Comparison of ENCODE assay signal across 1 cellular context in the genomic region with DNA sequence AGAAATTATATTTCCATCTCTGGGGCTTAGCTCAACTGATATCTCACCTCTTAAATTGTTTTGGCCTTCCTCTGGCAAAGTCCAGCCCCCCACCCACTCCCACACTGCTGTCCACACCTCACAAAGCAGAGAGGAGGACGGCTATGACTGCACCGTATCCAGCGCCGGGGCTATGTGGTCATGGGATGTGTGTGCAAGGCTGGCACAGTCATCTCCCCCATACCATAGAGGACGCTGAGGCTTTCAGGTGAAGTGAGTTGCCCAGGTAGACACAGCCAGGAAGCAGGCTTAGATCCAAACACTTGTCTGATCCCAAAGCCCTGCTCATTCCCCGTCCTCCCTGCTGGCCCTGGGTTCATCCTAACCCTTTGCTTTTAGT.
TF ChIP-seq lines count a peak whose summit lies in the region.

No MANE protein-coding gene starts in this region.

TF ChIP-seq in H1, 55 proteins besides CTCF, POLR2A, EP300 and RAD21:
- TF ChIP-seq, protein P1, sequence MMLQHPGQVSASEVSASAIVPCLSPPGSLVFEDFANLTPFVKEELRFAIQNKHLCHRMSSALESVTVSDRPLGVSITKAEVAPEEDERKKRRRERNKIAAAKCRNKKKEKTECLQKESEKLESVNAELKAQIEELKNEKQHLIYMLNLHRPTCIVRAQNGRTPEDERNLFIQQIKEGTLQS (IDR thresholded peaks at IDR 0.05; ENCODE audit: insufficient read depth, low read depth, low read length) = no peak
- TF ChIP-seq CHD2 (IDR thresholded peaks at IDR 0.05; ENCODE audit: low read length) (no peak), NANOG (IDR thresholded peaks at IDR 0.05; ENCODE audit: insufficient read depth, low read depth, low read length, poor library complexity, severe bottlenecking) (no peak), POU5F1 (IDR thresholded peaks at IDR 0.05; ENCODE audit: low read depth, low read length) (no peak), SIN3A (conservative IDR thresholded peaks at IDR 0.05 in 1 of 2, IDR thresholded peaks at IDR 0.05 in 1 of 2; ENCODE audit: low read depth in 1 of 2, low read length in 2 of 2) (no peak), POLR2AphosphoS5 (IDR thresholded peaks at IDR 0.05; ENCODE audit: low read depth, low read length) (no peak), NRF1 (IDR thresholded peaks at IDR 0.05; ENCODE audit: low read depth, low read length) (no peak), GTF2F1 (IDR thresholded peaks at IDR 0.05; ENCODE audit: borderline replicate concordance, low read depth, low read length) (no peak), RNF2 (IDR thresholded peaks at IDR 0.05; ENCODE audit: borderline replicate concordance, low read depth, low read length, missing control alignments, poor library complexity, severe bottlenecking) (no peak), ZNF274 (IDR thresholded peaks at IDR 0.05; ENCODE audit: borderline replicate concordance, extremely low read depth, low read length) (no peak), ASH2L (IDR thresholded peaks at IDR 0.05; ENCODE audit: low read length) (no peak), CEBPB (IDR thresholded peaks at IDR 0.05; ENCODE audit: low read depth, low read length) (no peak), CBX8 (IDR thresholded peaks at IDR 0.05; ENCODE audit: borderline replicate concordance, low read depth, low read length) (no peak), KDM4A (IDR thresholded peaks at IDR 0.05; ENCODE audit: low read depth, low read length, severe bottlenecking) (no peak), E2F6 (IDR thresholded peaks at IDR 0.05) (no peak), CHD1 (IDR thresholded peaks at IDR 0.05; ENCODE audit: low read depth, low read length) (no peak), RBBP5 (IDR thresholded peaks at IDR 0.05; ENCODE audit: borderline replicate concordance, low read depth, low read length) (no peak), TAF7 (optimal IDR thresholded peaks at IDR 0.05; ENCODE audit: borderline replicate concordance, low read depth, low read length) (no peak)
